14 cellular contexts compared by ENCODE assay signal in genomic region chr14:75549169-75549568, GRCh38. TPM values are rescaled to one million over a fixed set of nuclear protein-coding genes. Genes with fewer than 3 reads are reported as not detected.
A peak's percentile ranks its signal among the peaks of the same experiment; 100 is the strongest.
DNase-seq lines count a peak whose midpoint lies in the region; ATAC-seq, FAIRE-seq and TF ChIP-seq lines count a peak whose summit lies in the region.
"Had no signal": no experiment of that assay in that cellular context is flagged by ENCODE, and none has a peak within 500 bp of the region (broad histone marks: within the 10 kb centered on the region; RNA-seq: fewer than 3 reads in every experiment).

No MANE protein-coding gene starts in this region.

- peaks cover 49% of the 10 kb centered on the region for H3K4me1 Mint-ChIP-seq in dendritic cell treated with granulocyte-macrophage colony-stimulating factor and Interleukin-4, amounts not matched to agents 40 ng/mL and 50 ng/mL, for 4 days (ENCODE audit: low read depth)

- H3K27ac Mint-ChIP-seq in dendritic cell treated with granulocyte-macrophage colony-stimulating factor and Interleukin-4, amounts not matched to agents 40 ng/mL and 50 ng/mL, for 4 days, result peak overlapping the region; percentile 74

- H3K27me3 Mint-ChIP-seq in dendritic cell treated with granulocyte-macrophage colony-stimulating factor and Interleukin-4, amounts not matched to agents 40 ng/mL and 50 ng/mL, for 4 days, result peaks cover 2% of the 10 kb centered on the region

- DNase-seq in GM12891 (ENCODE audit: insufficient read length, low spot score) (no peak), activated gamma-delta T cell treated with Interleukin-2 at 50 U/mL for 16 hours (no peak), Ammon's horn (ENCODE audit: low spot score) (no peak), erythroblast (lab: John Stamatoyannopoulos, UW) (no peak), RCC 7860 (ENCODE audit: low spot score) (no peak)
- DNase-seq: activated gamma-delta T cell, DND-41, NCI-H2227 treated with DMSO at 0.1 percent for 48 hours, pancreas had no signal

- peaks cover 28% of the 10 kb centered on the region for H3K36me3 Mint-ChIP-seq in dendritic cell treated with granulocyte-macrophage colony-stimulating factor and Interleukin-4, amounts not matched to agents 40 ng/mL and 50 ng/mL, for 4 days (ENCODE audit: low read depth)

- peak; percentile 90 for FAIRE-seq in GM12891 (lab: Jason Lieb, UNC)
- no peak for FAIRE-seq in RCC 7860 (lab: Jason Lieb, UNC)
- FAIRE-seq: islet of Langerhans, pancreas had no signal

- no peak for TF ChIP-seq POLR2A in GM12891 (IDR thresholded peaks at IDR 0.05; ENCODE audit: low read depth, low read length)
- TF ChIP-seq POLR2A in erythroblast (IDR thresholded peaks at IDR 0.05; ENCODE audit: low read length), result no peak

- intact Hi-C loops in dendritic cell treated with granulocyte-macrophage colony-stimulating factor and Interleukin-4, amounts not matched to agents 40 ng/mL and 50 ng/mL, for 4 days (cut with micrococcal nuclease), result no loop called here

- ATAC-seq in GM19395 (IDR thresholded peaks at IDR 0.05; ENCODE audit: unreplicated experiment) (peak; percentile 72), HG03097 (IDR thresholded peaks at IDR 0.05; ENCODE audit: low FRiP score, unreplicated experiment) (peak; percentile 45)

- H3K9me3 Mint-ChIP-seq in dendritic cell treated with granulocyte-macrophage colony-stimulating factor and Interleukin-4, amounts not matched to agents 40 ng/mL and 50 ng/mL, for 4 days, result no peaks in the 10 kb centered on the region

- peak overlapping the region; percentile 42 for H3K4me3 Mint-ChIP-seq in dendritic cell treated with granulocyte-macrophage colony-stimulating factor and Interleukin-4, amounts not matched to agents 40 ng/mL and 50 ng/mL, for 4 days

TF ChIP-seq in GM12891, 5 proteins besides CTCF, POLR2A, EP300 and RAD21:
- peak; percentile 85 for TF ChIP-seq SPI1 (IDR thresholded peaks at IDR 0.05; ENCODE audit: low read depth, low read length)
- peak; percentile 19; the same call in 1 of the 2 replicates for TF ChIP-seq TAF1 (IDR thresholded peaks at IDR 0.05; ENCODE audit: low read depth, low read length)
- TF ChIP-seq POLR2AphosphoS5 (IDR thresholded peaks at IDR 0.05; ENCODE audit: low read depth, low read length), result 0 out of 2 replicates have a peak, but pooled peaks have one; percentile 18
- no peak for TF ChIP-seq PAX5 (IDR thresholded peaks at IDR 0.05; ENCODE audit: insufficient read depth, low read length, severe bottlenecking)

RNA-seq across cellular contexts. Expression of gene BATF, which starts 26.9 kb away (rescaled TPM):
- polyA plus RNA-seq in GM12891 (2012; ENCODE audit: low read depth, missing spikeins), result 74.9 TPM
- polyA plus RNA-seq: IMR-90 had no signal

RNA-seq across cellular contexts. Expression of gene FLVCR2, which starts 29.3 kb away (rescaled TPM):
- 2.1 TPM for polyA plus RNA-seq in GM12891 (2012; ENCODE audit: low read depth, missing spikeins)
